ENCODE assay signal across 18 cellular contexts in genomic region chr11:36774603-36775002, GRCh38.
DNase-seq lines count a peak whose midpoint lies in the region; ATAC-seq and TF ChIP-seq lines count a peak whose summit lies in the region.
"Had no signal": no experiment of that assay in that cellular context is flagged by ENCODE, and none has a peak within 500 bp of the region (broad histone marks: within the 10 kb centered on the region; RNA-seq: fewer than 3 reads in every experiment).

No MANE protein-coding gene starts in this region.

- no peak overlapping the region for H3K18ac ChIP-seq in mesenchymal stem cell (ENCODE audit: low read depth in 1 of 2, low read length in 2 of 2)

- H2BK120ac ChIP-seq in mesenchymal stem cell (ENCODE audit: low read depth, low read length): no peak overlapping the region

- H3K4me2 ChIP-seq in mesenchymal stem cell (ENCODE audit: low read length, poor library complexity, severe bottlenecking): no peak overlapping the region
- H3K4me2 ChIP-seq: BLaER1 had no signal

- no peak overlapping the region for H2BK12ac ChIP-seq in mesenchymal stem cell (ENCODE audit: low read length in 2 of 2)

- H3K14ac ChIP-seq in mesenchymal stem cell (ENCODE audit: low read length in 2 of 2): no peak overlapping the region

- no peak overlapping the region for H3K27ac ChIP-seq in mesenchymal stem cell (ENCODE audit: low read length, poor library complexity, severe bottlenecking)
- H3K27ac ChIP-seq: BLaER1, dorsolateral prefrontal cortex, heart right ventricle, ovary had no signal

- H2AFZ ChIP-seq in mesenchymal stem cell (ENCODE audit: low read depth, low read length): no peak overlapping the region

- H2BK5ac ChIP-seq in mesenchymal stem cell (ENCODE audit: low read depth, low read length, poor library complexity, severe bottlenecking): no peak overlapping the region

- WGBS in mesenchymal stem cell: 27% methylated on average over 1 of the region's 1 CpG

- no peak for TF ChIP-seq POLR2A in erythroblast (IDR thresholded peaks at IDR 0.05; ENCODE audit: low read length)

- no peak overlapping the region for H3K4me3 ChIP-seq in AG10803 (ENCODE audit: low read length)
- H3K4me3 ChIP-seq in choroid plexus epithelial cell (ENCODE audit: low read depth, low read length): no peak overlapping the region
- no peak overlapping the region for H3K4me3 ChIP-seq in mesenchymal stem cell (ENCODE audit: insufficient read depth in 1 of 2, low read depth in 1 of 2, low read length in 2 of 2)
- H3K4me3 ChIP-seq: BLaER1, dorsolateral prefrontal cortex, heart right ventricle, ovary had no signal

- H3K27me3 ChIP-seq in mesenchymal stem cell (ENCODE audit: control insufficient read depth in 1 of 2, insufficient read depth in 1 of 2, low read length in 2 of 2): no peaks in the 10 kb centered on the region
- H3K27me3 ChIP-seq: BLaER1, ovary had no signal

- no peaks in the 10 kb centered on the region for H3K79me1 ChIP-seq in mesenchymal stem cell (replicated peaks; ENCODE audit: low read length, poor library complexity, severe bottlenecking)

- H4K8ac ChIP-seq in mesenchymal stem cell (ENCODE audit: low read length): no peak overlapping the region

- H3K23ac ChIP-seq in mesenchymal stem cell (ENCODE audit: low read length in 2 of 2): no peak overlapping the region

- peak overlapping the region; percentile 75 for H3K9ac ChIP-seq in mesenchymal stem cell (ENCODE audit: low read length)
- H3K9ac ChIP-seq: BLaER1 had no signal

- no peaks in the 10 kb centered on the region for H3K4me1 ChIP-seq in mesenchymal stem cell (ENCODE audit: control insufficient read depth, insufficient read depth, low read depth, low read length)
- H3K4me1 ChIP-seq: BLaER1 had no signal

- no peaks in the 10 kb centered on the region for H3K9me3 ChIP-seq in mesenchymal stem cell (ENCODE audit: control insufficient read depth, low read length)
- H3K9me3 ChIP-seq: BLaER1, heart right ventricle, ovary had no signal

- H3K36me3 ChIP-seq in mesenchymal stem cell (ENCODE audit: control insufficient read depth in 1 of 2, insufficient read depth in 2 of 2, low read depth in 1 of 2, low read length in 2 of 2): no peaks in the 10 kb centered on the region
- H3K36me3 ChIP-seq: BLaER1, heart right ventricle, ovary had no signal

- no peak overlapping the region for H3K4ac ChIP-seq in mesenchymal stem cell (ENCODE audit: low read depth in 1 of 2, low read length in 2 of 2)

- H2AK5ac ChIP-seq in mesenchymal stem cell (ENCODE audit: low read length, severe bottlenecking): no peak overlapping the region

- no peak for ATAC-seq in GM21515 (IDR thresholded peaks at IDR 0.05; ENCODE audit: unreplicated experiment)

- no peak overlapping the region for H4K91ac ChIP-seq in mesenchymal stem cell (ENCODE audit: low read length)

- no peak overlapping the region for H2BK15ac ChIP-seq in mesenchymal stem cell (ENCODE audit: low read depth, poor library complexity, severe bottlenecking)

- DNase-seq in AG10803 (ENCODE audit: low read depth) (peak; percentile 82), HT1080 (ENCODE audit: low read depth) (peak; percentile 72), choroid plexus epithelial cell (ENCODE audit: low read depth) (peak; percentile 2), mesenchymal stem cell (peak; percentile 20), ureter (ENCODE audit: low spot score) (no peak), DMS53 treated with DMSO at 0.1 percent for 48 hours (lab: John Stamatoyannopoulos, UW; ENCODE audit: unreplicated experiment) (no peak), erythroblast (lab: John Stamatoyannopoulos, UW) (no peak)
- DNase-seq: anterior cingulate cortex, DND-41, dorsolateral prefrontal cortex, heart right ventricle, NCI-H187 treated with DMSO at 0.1 percent for 48 hours, NCI-H774, ovary, SHP77, substantia nigra had no signal

- TF ChIP-seq CTCF in AG10803 (conservative IDR thresholded peaks at IDR 0.05; ENCODE audit: low read length): no peak
- TF ChIP-seq CTCF in choroid plexus epithelial cell (conservative IDR thresholded peaks at IDR 0.05; ENCODE audit: low read depth, low read length): no peak

Comparison
In these comparisons a context has a peak if more than half of its experiments do, and no peak if none do; other contexts are left out.
1. DNase-seq: peak in AG10803 (single experiment), HT1080 (single experiment), choroid plexus epithelial cell (single experiment) and mesenchymal stem cell (single experiment); none in ureter (single experiment), DMS53 treated with DMSO at 0.1 percent for 48 hours (single experiment) and erythroblast (0 of 2).